Comparison of ENCODE assay signal across 8 cellular contexts in the genomic region with DNA sequence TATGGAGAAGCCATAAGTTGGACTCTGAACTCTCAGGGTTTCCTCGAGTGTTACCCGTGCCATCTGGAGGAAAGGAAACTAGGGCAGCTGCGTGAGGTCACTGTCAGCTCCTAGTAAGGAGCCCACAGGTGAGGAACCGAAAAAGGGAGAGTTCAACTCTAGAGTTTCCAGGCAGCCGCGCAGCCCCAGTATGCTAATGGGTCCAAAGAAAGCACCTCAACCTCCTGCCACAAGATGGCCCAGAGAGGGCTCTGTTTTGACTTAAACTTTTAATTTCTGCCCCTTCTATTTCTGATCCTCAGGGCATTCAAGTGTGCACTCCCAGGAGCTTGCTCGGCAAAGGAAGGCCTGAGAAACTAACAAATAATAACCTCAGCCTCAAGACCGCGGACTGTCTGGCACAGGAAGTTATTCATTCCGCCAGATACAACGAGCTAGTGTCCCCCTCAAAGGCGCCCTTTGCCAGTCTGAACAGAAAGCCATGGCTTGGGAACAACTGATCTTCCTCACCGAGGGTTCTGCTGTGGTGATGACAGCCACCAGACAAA. TPM values are rescaled to one million over a fixed set of nuclear protein-coding genes. Genes with fewer than 3 reads are reported as not detected.
DNase-seq lines count a peak whose midpoint lies in the region; ATAC-seq lines count a peak whose summit lies in the region.

No MANE protein-coding gene starts in this region.

- H3K4me3 Mint-ChIP-seq in naive thymus-derived CD8-positive, alpha-beta T cell, result peak overlapping the region in 9 of 10 donors; percentile 20 to 65 (median 52)

- peaks cover 30 to 67% (median 64%) of the 10 kb centered on the region in 4 donors for H3K4me1 Mint-ChIP-seq in naive thymus-derived CD8-positive, alpha-beta T cell

- POLR2A ChIA-PET in naive thymus-derived CD8-positive, alpha-beta T cell (lab: Charles Lee), result interaction anchor here (1.2 to 2.0 kb wide), 3 partner anchors 11 to 20 kb away, joined by 3 to 13 read pairs (median 5); partner anchors contain the start of gene SCARB2

- H3K27me3 Mint-ChIP-seq in naive thymus-derived CD8-positive, alpha-beta T cell, result no peaks in the 10 kb centered on the region

- ATAC-seq in HG02642 (IDR thresholded peaks at IDR 0.05; ENCODE audit: poor library complexity, unreplicated experiment), result peak; percentile 84
- peak; percentile 56 to 59 for ATAC-seq in naive thymus-derived CD8-positive, alpha-beta T cell

- H3K9me3 Mint-ChIP-seq in naive thymus-derived CD8-positive, alpha-beta T cell, result no peaks in the 10 kb centered on the region

- peak; percentile 17 to 33 for DNase-seq in activated CD4-positive, alpha-beta T cell treated with anti-CD3 and anti-CD28 coated beads, Interleukin-2, amount 50 U/mL, for 48 hours
- DNase-seq in activated CD4-positive, alpha-beta T cell treated with anti-CD3 and anti-CD28 coated beads, Interleukin-2, amount 50 U/mL, for 4 hours, result no peak
- DNase-seq in NCI-H526 treated with DMSO at 0.1 percent for 48 hours (lab: John Stamatoyannopoulos, UW), result peak; percentile 6
- DNase-seq in dermis blood vessel endothelial cell, result peak; percentile 60
- peak in 1 of 10 donors; percentile 27 for DNase-seq in naive thymus-derived CD8-positive, alpha-beta T cell
- no peak for DNase-seq in NCI-H1048 (lab: John Stamatoyannopoulos, UW)
- DNase-seq in activated effector memory CD4-positive, alpha-beta T cell treated with anti-CD3 and anti-CD28 coated beads, Interleukin-2, amount 50 U/mL, for 16 hours, result no peak

- peak overlapping the region in 9 of 10 donors; percentile 24 to 78 (median 64) for H3K27ac Mint-ChIP-seq in naive thymus-derived CD8-positive, alpha-beta T cell

- H3K36me3 Mint-ChIP-seq in naive thymus-derived CD8-positive, alpha-beta T cell, result peaks cover 3 to 26% (median 6%) of the 10 kb centered on the region in 3 donors

RNA-seq across cellular contexts. Expression of gene SCARB2, which starts 13.9 kb away (rescaled TPM):
- 194 and 214 TPM in 2 replicates for total RNA-seq in dermis blood vessel endothelial cell
- 10 to 100 TPM; 23.2 to 25.8 TPM for total RNA-seq in naive thymus-derived CD8-positive, alpha-beta T cell
- polyA plus RNA-seq in naive thymus-derived CD8-positive, alpha-beta T cell, result 10 to 100 TPM; 11.0 to 14.3 (median 14.0) TPM

RNA-seq across cellular contexts. Expression of gene NUP54, which starts 51.5 kb away (rescaled TPM):
- total RNA-seq in dermis blood vessel endothelial cell, result 59.1 and 64.8 TPM in 2 replicates
- total RNA-seq in naive thymus-derived CD8-positive, alpha-beta T cell, result 10 to 100 TPM; 50.8 to 59.9 TPM
- 10 to 100 TPM; 36.8 to 40.0 (median 37.8) TPM for polyA plus RNA-seq in naive thymus-derived CD8-positive, alpha-beta T cell

RNA-seq across cellular contexts. Expression of gene FAM47E, which starts 51.8 kb away (rescaled TPM):
- 0.14 and 0.17 TPM in 2 replicates for total RNA-seq in dermis blood vessel endothelial cell
- 1 to 10 TPM in 1 of 2 experiments, under 1 TPM in 1; 0.60 to 1.3 TPM for total RNA-seq in naive thymus-derived CD8-positive, alpha-beta T cell
- under 1 TPM in 1 of 3 donors, not detected in 2; 0.64 TPM for polyA plus RNA-seq in naive thymus-derived CD8-positive, alpha-beta T cell

Comparison
In these comparisons a context has a peak if more than half of its experiments do, and no peak if none do; other contexts are left out.
1. DNase-seq: peak in activated CD4-positive, alpha-beta T cell treated with anti-CD3 and anti-CD28 coated beads, Interleukin-2, amount 50 U/mL, for 48 hours (2 of 2), NCI-H526 treated with DMSO at 0.1 percent for 48 hours (single experiment) and dermis blood vessel endothelial cell (single experiment); none in activated CD4-positive, alpha-beta T cell treated with anti-CD3 and anti-CD28 coated beads, Interleukin-2, amount 50 U/mL, for 4 hours (0 of 2), NCI-H1048 (single experiment) and activated effector memory CD4-positive, alpha-beta T cell treated with anti-CD3 and anti-CD28 coated beads, Interleukin-2, amount 50 U/mL, for 16 hours (single experiment).